25 cellular contexts compared by ENCODE assay signal in genomic region chr4:148211533-148211932, GRCh38.
"Had no signal": no experiment of that assay in that cellular context is flagged by ENCODE, and none has a peak within 500 bp of the region (broad histone marks: within the 10 kb centered on the region; RNA-seq: fewer than 3 reads in every experiment).

No MANE protein-coding gene starts in this region.

- H3K4me3 Mint-ChIP-seq: activated CD4-positive, alpha-beta memory T cell treated with anti-CD3 and anti-CD28 coated beads, Interleukin-2, amount 10 ng/mL, durations not matched to agents 7 days and 5 days; activated CD4-positive, alpha-beta T cell treated with anti-CD3 and anti-CD28 coated beads, Interleukin-2, amount 10 ng/mL, durations not matched to agents 24 days and 14 days; endodermal cell; naive B cell; T-helper 1 cell treated with Interleukin-12 subunit alpha and Interleukin-12 subunit beta and Interleukin-4 antibody, amounts not matched to agents 30 μg/mL and 1 μg/mL, for 36 hours had no signal

- H3K36me3 ChIP-seq: heart right ventricle, ovary, thoracic aorta, WERI-Rb-1 had no signal

- H3K27ac Mint-ChIP-seq: activated CD4-positive, alpha-beta memory T cell treated with anti-CD3 and anti-CD28 coated beads, Interleukin-2, amount 10 ng/mL, durations not matched to agents 7 days and 5 days; activated CD4-positive, alpha-beta T cell treated with anti-CD3 and anti-CD28 coated beads, Interleukin-2, amount 10 ng/mL, durations not matched to agents 24 days and 14 days; activated naive CD4-positive, alpha-beta T cell treated with anti-CD3 and anti-CD28 coated beads, Interleukin-2, amount 50 U/mL, for 72 hours; endodermal cell; naive B cell; T-helper 1 cell treated with Interleukin-12 subunit alpha and Interleukin-12 subunit beta and Interleukin-4 antibody, amounts not matched to agents 30 μg/mL and 1 μg/mL, for 36 hours had no signal

- FAIRE-seq: urothelium cell line had no signal

- DNase-seq: activated CD4-positive, alpha-beta memory T cell treated with anti-CD3 and anti-CD28 coated beads, Interleukin-2, amount 10 ng/mL, durations not matched to agents 7 days and 5 days; activated CD4-positive, alpha-beta T cell treated with anti-CD3 and anti-CD28 coated beads, Interleukin-2, amount 10 ng/mL, durations not matched to agents 24 days and 14 days; activated CD4-positive, CD25-positive, alpha-beta regulatory T cell treated with anti-CD3 and anti-CD28 coated beads, Interleukin-2, amount 50 U/mL, for 72 hours; activated naive CD4-positive, alpha-beta T cell; activated T-cell treated with anti-CD3 and anti-CD28 coated beads, Interleukin-2, amount 50 U/mL, for 48 hours; aorta; body of pancreas; endodermal cell; foreskin keratinocyte; heart right ventricle; naive B cell; ovary; psoas muscle; stimulated activated CD4-positive, alpha-beta T cell treated with anti-CD3 and anti-CD28 coated beads, Interleukin-2, amount 100 ng/mL, for 48 hours; stimulated activated naive CD8-positive, alpha-beta T cell treated with anti-CD3 and anti-CD28 coated beads, Interleukin-15, Interleukin-2, amounts not matched to agents 100 U/mL and 50 U/mL, for 24 hours; SW 1271; T-helper 9 cell; WERI-Rb-1 had no signal

- H3K9me3 Mint-ChIP-seq: activated CD4-positive, alpha-beta memory T cell treated with anti-CD3 and anti-CD28 coated beads, Interleukin-2, amount 10 ng/mL, durations not matched to agents 7 days and 5 days; activated naive CD4-positive, alpha-beta T cell treated with anti-CD3 and anti-CD28 coated beads, Interleukin-2, amount 50 U/mL, for 72 hours; endodermal cell; T-helper 1 cell treated with Interleukin-12 subunit alpha and Interleukin-12 subunit beta and Interleukin-4 antibody, amounts not matched to agents 30 μg/mL and 1 μg/mL, for 36 hours had no signal

- H3K4me3 ChIP-seq: body of pancreas, heart right ventricle, lung, ovary, psoas muscle, thoracic aorta had no signal

- H3K27me3 ChIP-seq: body of pancreas, foreskin keratinocyte, heart right ventricle, ovary had no signal

- H3K27me3 Mint-ChIP-seq: activated CD4-positive, alpha-beta memory T cell treated with anti-CD3 and anti-CD28 coated beads, Interleukin-2, amount 10 ng/mL, durations not matched to agents 7 days and 5 days; activated CD4-positive, alpha-beta T cell treated with anti-CD3 and anti-CD28 coated beads, Interleukin-2, amount 10 ng/mL, durations not matched to agents 24 days and 14 days; naive B cell had no signal

- ATAC-seq: activated naive CD4-positive, alpha-beta T cell treated with anti-CD3 and anti-CD28 coated beads, Interleukin-2, amount 50 U/mL, for 72 hours; body of pancreas; esophagus mucosa; foreskin keratinocyte; heart right ventricle; left lobe of liver; psoas muscle; stimulated activated naive CD8-positive, alpha-beta T cell treated with anti-CD3 and anti-CD28 coated beads, Interleukin-15, Interleukin-2, amounts not matched to agents 100 U/mL and 50 U/mL, for 24 hours had no signal

- H3K9me3 ChIP-seq: body of pancreas, heart right ventricle, ovary, psoas muscle, thoracic aorta had no signal

- H3K36me3 Mint-ChIP-seq: activated naive CD4-positive, alpha-beta T cell treated with anti-CD3 and anti-CD28 coated beads, Interleukin-2, amount 50 U/mL, for 72 hours had no signal

- H3K4me1 ChIP-seq: foreskin keratinocyte had no signal

- H3K27ac ChIP-seq: body of pancreas, foreskin keratinocyte, ovary, psoas muscle, thoracic aorta, WERI-Rb-1 had no signal
